ENCODE assay signal across 15 cellular contexts in genomic region chr14:91366749-91367148, GRCh38. TPM values are rescaled to one million over a fixed set of nuclear protein-coding genes. Genes with fewer than 3 reads are reported as not detected.
DNase-seq lines count a peak whose midpoint lies in the region; ATAC-seq, FAIRE-seq and TF ChIP-seq lines count a peak whose summit lies in the region.
"Had no signal": no experiment of that assay in that cellular context is flagged by ENCODE, and none has a peak within 500 bp of the region (broad histone marks: within the 10 kb centered on the region; RNA-seq: fewer than 3 reads in every experiment).

No MANE protein-coding gene starts in this region.

- H3K36me3 ChIP-seq in astrocyte (ENCODE audit: insufficient read depth, low read length) = no peaks in the 10 kb centered on the region

- H3K4me3 ChIP-seq in astrocyte (ENCODE audit: insufficient read depth, low read depth, low read length) = no peak overlapping the region

- peak overlapping the region; percentile 50 for H3K9ac ChIP-seq in astrocyte (ENCODE audit: low read length)

- H3K36me3 Mint-ChIP-seq in astrocyte (ENCODE audit: low read depth, unreplicated experiment) = no peaks in the 10 kb centered on the region
- no peaks in the 10 kb centered on the region for H3K36me3 Mint-ChIP-seq in natural killer cell treated with Interleukin-12 subunit alpha and Interleukin-12 subunit beta and Interleukin-15 and Interleukin-18, amount 100 ng/mL, for 72 hours

- no peak for TF ChIP-seq CTCF in astrocyte (IDR thresholded peaks at IDR 0.05; ENCODE audit: insufficient read depth, low read depth, low read length)

- peak in 2 of 3 experiments; percentile 41 to 72 for DNase-seq in NCI-H1417 (lab: John Stamatoyannopoulos, UW)
- no peak for DNase-seq in NCI-H1417 treated with DMSO at 0.1 percent for 48 hours (lab: John Stamatoyannopoulos, UW)
- DNase-seq in NCI-H146 (lab: John Stamatoyannopoulos, UW) = peak; percentile 57
- DNase-seq in astrocyte (ENCODE audit: low read depth) = no peak
- peak; percentile 48 for DNase-seq in natural killer cell treated with Interleukin-12 subunit alpha and Interleukin-12 subunit beta and Interleukin-15 and Interleukin-18, amount 100 ng/mL, for 72 hours (ENCODE audit: low spot score)
- DNase-seq: caudate nucleus, H7, midbrain, NCI-H1694 treated with DMSO at 0.1 percent for 48 hours, right cardiac atrium had no signal

- no peaks in the 10 kb centered on the region for H4K20me1 ChIP-seq in astrocyte (ENCODE audit: insufficient read depth, low read length)

- no peaks in the 10 kb centered on the region for H3K79me2 ChIP-seq in astrocyte (ENCODE audit: insufficient read depth, low read length)

- H3K27me3 Mint-ChIP-seq in astrocyte (ENCODE audit: low read depth, unreplicated experiment) = no peaks in the 10 kb centered on the region
- H3K27me3 Mint-ChIP-seq in natural killer cell treated with Interleukin-12 subunit alpha and Interleukin-12 subunit beta and Interleukin-15 and Interleukin-18, amount 100 ng/mL, for 72 hours = no peaks in the 10 kb centered on the region

- peaks cover 27% of the 10 kb centered on the region for H3K4me1 Mint-ChIP-seq in astrocyte (ENCODE audit: low read depth, unreplicated experiment)
- H3K4me1 Mint-ChIP-seq in natural killer cell treated with Interleukin-12 subunit alpha and Interleukin-12 subunit beta and Interleukin-15 and Interleukin-18, amount 100 ng/mL, for 72 hours (ENCODE audit: low read depth in 2 of 2) = peaks cover 62 to 68% of the 10 kb centered on the region in 2 donors

- no peak for FAIRE-seq in astrocyte (lab: Jason Lieb, UNC)

- H3K27me3 ChIP-seq in astrocyte (ENCODE audit: insufficient read depth, low read length) = peaks cover 14% of the 10 kb centered on the region

- no peaks in the 10 kb centered on the region for H3K9me3 Mint-ChIP-seq in astrocyte (ENCODE audit: unreplicated experiment)
- no peaks in the 10 kb centered on the region for H3K9me3 Mint-ChIP-seq in natural killer cell treated with Interleukin-12 subunit alpha and Interleukin-12 subunit beta and Interleukin-15 and Interleukin-18, amount 100 ng/mL, for 72 hours

- no peaks in the 10 kb centered on the region for H3K9me3 ChIP-seq in astrocyte (ENCODE audit: insufficient read depth, low read depth, low read length)

- H3K4me1 ChIP-seq in astrocyte (ENCODE audit: insufficient read depth, low read length) = peaks cover 10% of the 10 kb centered on the region

- H3K27ac Mint-ChIP-seq in astrocyte (ENCODE audit: unreplicated experiment) = peak overlapping the region; percentile 95
- H3K27ac Mint-ChIP-seq in natural killer cell treated with Interleukin-12 subunit alpha and Interleukin-12 subunit beta and Interleukin-15 and Interleukin-18, amount 100 ng/mL, for 72 hours = peak overlapping the region; percentile 96

- no peak overlapping the region for H3K4me3 Mint-ChIP-seq in astrocyte (ENCODE audit: unreplicated experiment)
- H3K4me3 Mint-ChIP-seq in natural killer cell treated with Interleukin-12 subunit alpha and Interleukin-12 subunit beta and Interleukin-15 and Interleukin-18, amount 100 ng/mL, for 72 hours = peak overlapping the region; percentile 80

- ATAC-seq in natural killer cell treated with Interleukin-12 subunit alpha and Interleukin-12 subunit beta and Interleukin-15 and Interleukin-18, amount 100 ng/mL, for 72 hours = no peak
- ATAC-seq in HG02938 (IDR thresholded peaks at IDR 0.05; ENCODE audit: unreplicated experiment) (no peak), GM18870 (IDR thresholded peaks at IDR 0.05; ENCODE audit: unreplicated experiment) (no peak), HG03432 (IDR thresholded peaks at IDR 0.05; ENCODE audit: unreplicated experiment) (no peak)
- ATAC-seq: esophagus mucosa, right cardiac atrium had no signal

- H3K4me2 ChIP-seq in astrocyte (ENCODE audit: low read length) = peak overlapping the region; percentile 23

- peak overlapping the region; percentile 51 for H3K27ac ChIP-seq in astrocyte (ENCODE audit: low read depth, low read length)
- H3K27ac ChIP-seq: 22Rv1 had no signal

- H2AFZ ChIP-seq in astrocyte (ENCODE audit: low read depth, low read length) = no peak overlapping the region

RNA-seq across cellular contexts. Expression of gene CCDC88C, which starts 50.9 kb away (rescaled TPM):
- total RNA-seq in astrocyte = 8.9 and 12.4 TPM in 2 replicates
- total RNA-seq in natural killer cell treated with Interleukin-12 subunit alpha and Interleukin-12 subunit beta and Interleukin-15 and Interleukin-18, amount 100 ng/mL, for 72 hours = 100 to 1,000 TPM; 103 to 175 TPM

Comparison
In these comparisons a context has a peak if more than half of its experiments do, and no peak if none do; other contexts are left out.
1. DNase-seq: peak in NCI-H1417 (2 of 3), NCI-H146 (single experiment) and natural killer cell treated with Interleukin-12 subunit alpha and Interleukin-12 subunit beta and Interleukin-15 and Interleukin-18, amount 100 ng/mL, for 72 hours (single experiment); none in NCI-H1417 treated with DMSO at 0.1 percent for 48 hours (single experiment) and astrocyte (single experiment).